7 cellular contexts compared by ENCODE assay signal in genomic region chr7:874036-874749, GRCh38. TPM values are rescaled to one million over a fixed set of nuclear protein-coding genes. Genes with fewer than 3 reads are reported as not detected.
DNase-seq lines count a peak whose midpoint lies in the region; ATAC-seq and TF ChIP-seq lines count a peak whose summit lies in the region.

No MANE protein-coding gene starts in this region.

- no peak for TF ChIP-seq CTCF in activated CD8-positive, alpha-beta T cell treated with anti-CD3 and anti-CD28 coated beads for 36 hours (IDR thresholded peaks at IDR 0.05)
- TF ChIP-seq CTCF in glutamatergic neuron (IDR thresholded peaks at IDR 0.05; ENCODE audit: partially characterized antibody, unreplicated experiment) (no peak), spleen (IDR thresholded peaks at IDR 0.05 in 8 of 11, conservative IDR thresholded peaks at IDR 0.05 in 3 of 11) (no peak)

- no peak overlapping the region for H3K4me3 ChIP-seq in HUES64 (ENCODE audit: low read length)
- no peak overlapping the region for H3K4me3 ChIP-seq in spleen

- intact Hi-C loops in activated CD8-positive, alpha-beta T cell treated with anti-CD3 and anti-CD28 coated beads for 36 hours (cut with micrococcal nuclease): loop anchor here (5.0 kb wide), 1 partner anchor 552 kb away; no protein-coding TSS in a partner anchor
- intact Hi-C loops in spleen (cut with DNase I; ENCODE audit: low total_unique reads): loop anchor here (5.0 kb wide), 1 partner anchor 87 kb away; no protein-coding TSS in a partner anchor

- H3K9me3 Mint-ChIP-seq in activated CD8-positive, alpha-beta T cell treated with anti-CD3 and anti-CD28 coated beads for 36 hours: no peaks in the 10 kb centered on the region
- H3K9me3 Mint-ChIP-seq in glutamatergic neuron (ENCODE audit: unreplicated experiment): peaks cover 12% of the 10 kb centered on the region

- 90% methylated on average over 8 of the region's 9 CpGs for WGBS in HUES64
- 85 to 92% (median 88%) methylated on average over 9 of the region's 9 CpGs for WGBS in spleen, 5 donors

- no peaks in the 10 kb centered on the region for H3K9me3 ChIP-seq in HUES64 (ENCODE audit: insufficient read depth, low read depth, low read length)
- H3K9me3 ChIP-seq in spleen: no peaks in the 10 kb centered on the region

- H3K4me3 Mint-ChIP-seq in activated CD8-positive, alpha-beta T cell treated with anti-CD3 and anti-CD28 coated beads for 36 hours: no peak overlapping the region
- no peak overlapping the region for H3K4me3 Mint-ChIP-seq in glutamatergic neuron (ENCODE audit: unreplicated experiment)

- DNase-seq in activated CD8-positive, alpha-beta T cell treated with anti-CD3 and anti-CD28 coated beads for 36 hours: no peak
- DNase-seq in glutamatergic neuron (no peak), spleen (no peak), NCI-H187 treated with DMSO at 0.1 percent for 48 hours (lab: John Stamatoyannopoulos, UW) (no peak), NCI-H446 (lab: John Stamatoyannopoulos, UW) (no peak), AG08395 (ENCODE audit: low spot score) (no peak)

- H3K27me3 ChIP-seq in HUES64 (ENCODE audit: insufficient read depth, low read length) (no peaks in the 10 kb centered on the region), spleen (replicated peaks in 1 of 7) (no peaks in the 10 kb centered on the region)

- peak overlapping the region; percentile 75 for H3K27ac Mint-ChIP-seq in activated CD8-positive, alpha-beta T cell treated with anti-CD3 and anti-CD28 coated beads for 36 hours
- H3K27ac Mint-ChIP-seq in glutamatergic neuron (ENCODE audit: unreplicated experiment): peak overlapping the region; percentile 91

- CTCF ChIA-PET in activated CD8-positive, alpha-beta T cell treated with anti-CD3 and anti-CD28 coated beads for 36 hours (lab: Charles Lee): interaction anchor here (0.6 to 3.4 kb wide), 22 partner anchors 7 to 552 kb away, joined by 3 to 65 read pairs (median 5); partner anchors contain the start of gene SUN1

- peaks cover 30% of the 10 kb centered on the region for H3K4me1 Mint-ChIP-seq in activated CD8-positive, alpha-beta T cell treated with anti-CD3 and anti-CD28 coated beads for 36 hours (ENCODE audit: low read depth)
- peaks cover 24% of the 10 kb centered on the region for H3K4me1 Mint-ChIP-seq in glutamatergic neuron (ENCODE audit: low read depth, unreplicated experiment)

- H3K4me1 ChIP-seq in HUES64 (ENCODE audit: insufficient read depth, low read length) (peaks cover 6% of the 10 kb centered on the region), spleen (peaks cover 18 to 69% (median 52%) of the 10 kb centered on the region in 6 donors)

- H3K27me3 Mint-ChIP-seq in activated CD8-positive, alpha-beta T cell treated with anti-CD3 and anti-CD28 coated beads for 36 hours: no peaks in the 10 kb centered on the region
- peaks cover 18% of the 10 kb centered on the region for H3K27me3 Mint-ChIP-seq in glutamatergic neuron (ENCODE audit: unreplicated experiment)

- 0 out of 2 replicates have a peak overlapping the region, but pooled peaks have one; percentile 1 for H3K9ac ChIP-seq in HUES64 (ENCODE audit: low read depth, low read length)

- peaks cover 30% of the 10 kb centered on the region for H3K36me3 Mint-ChIP-seq in activated CD8-positive, alpha-beta T cell treated with anti-CD3 and anti-CD28 coated beads for 36 hours (ENCODE audit: low read depth)
- peaks cover 5% of the 10 kb centered on the region for H3K36me3 Mint-ChIP-seq in glutamatergic neuron (ENCODE audit: unreplicated experiment)

- no peak for ATAC-seq in activated CD8-positive, alpha-beta T cell treated with anti-CD3 and anti-CD28 coated beads for 36 hours

- no peak for TF ChIP-seq POLR2A in spleen (IDR thresholded peaks at IDR 0.05)

- no peak overlapping the region; the same call in 1 of the 2 replicates for H3K27ac ChIP-seq in HUES64 (ENCODE audit: low read depth, low read length)
- peak overlapping the region; percentile 35 to 80 (median 68) for H3K27ac ChIP-seq in spleen

- POLR2A ChIA-PET in activated CD8-positive, alpha-beta T cell treated with anti-CD3 and anti-CD28 coated beads for 36 hours (lab: Charles Lee): no interaction called here

- H3K36me3 ChIP-seq in HUES64 (ENCODE audit: insufficient read depth, low read length) (peaks cover 67% of the 10 kb centered on the region), spleen (peaks cover 0 to 45% (median 24%) of the 10 kb centered on the region in 6 donors)

RNA-seq across cellular contexts. Expression of gene GET4, which starts 2.2 kb away (rescaled TPM):
- 46.5 TPM for polyA plus RNA-seq in HUES64 (2013, experiment 1 of 2)
- 44.1 TPM for polyA plus RNA-seq in HUES64 (2013, experiment 2 of 2)
- total RNA-seq in activated CD8-positive, alpha-beta T cell treated with anti-CD3 and anti-CD28 coated beads for 36 hours: 10 to 100 TPM; 20.6 to 31.9 TPM
- total RNA-seq in glutamatergic neuron (ENCODE audit: unreplicated experiment) (70.2 TPM), spleen (10 to 100 TPM; 25.4 to 39.5 (median 34.4) TPM)
- polyA plus RNA-seq in spleen: 10 to 100 TPM; 40.0 to 63.0 (median 53.9) TPM

RNA-seq across cellular contexts. Expression of gene SUN1, which starts 41.9 kb away (rescaled TPM):
- polyA plus RNA-seq in HUES64 (2013, experiment 1 of 2): 52.1 TPM
- polyA plus RNA-seq in HUES64 (2013, experiment 2 of 2): 54.1 TPM
- total RNA-seq in activated CD8-positive, alpha-beta T cell treated with anti-CD3 and anti-CD28 coated beads for 36 hours: 10 to 100 TPM; 71.3 to 71.6 TPM
- 879 TPM for total RNA-seq in glutamatergic neuron (ENCODE audit: unreplicated experiment)
- 100 to 1,000 TPM; 103 to 181 (median 154) TPM for total RNA-seq in spleen
- polyA plus RNA-seq in spleen: 10 to 100 TPM; 33.2 to 59.5 (median 54.9) TPM
